ENCODE assay signal across 20 cellular contexts in the genomic region with DNA sequence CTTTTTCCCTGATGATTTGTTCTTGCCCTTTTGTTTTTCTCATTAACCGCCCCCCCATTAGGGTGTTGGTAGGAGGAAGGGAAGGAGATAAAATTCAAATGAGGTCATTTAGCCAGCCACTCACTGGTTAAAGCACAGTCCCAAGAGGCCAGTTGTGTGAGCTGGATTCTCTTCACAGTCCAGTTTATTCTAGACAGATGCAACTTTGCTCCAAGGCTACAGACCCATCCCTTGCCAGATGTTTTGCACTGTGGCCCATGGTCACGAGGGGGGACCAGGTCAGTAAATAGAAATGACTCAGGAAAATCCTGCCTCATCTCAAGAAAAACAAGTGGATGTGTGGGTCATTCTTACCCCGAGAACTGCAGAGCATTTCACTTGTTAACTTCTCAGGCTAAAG. TPM values are rescaled to one million over a fixed set of nuclear protein-coding genes. Genes with fewer than 3 reads are reported as not detected.
DNase-seq lines count a peak whose midpoint lies in the region; ATAC-seq and TF ChIP-seq lines count a peak whose summit lies in the region.
"Had no signal": no experiment of that assay in that cellular context is flagged by ENCODE, and none has a peak within 500 bp of the region (broad histone marks: within the 10 kb centered on the region; RNA-seq: fewer than 3 reads in every experiment).

No MANE protein-coding gene starts in this region.

- TF ChIP-seq CTCF in VCaP (conservative IDR thresholded peaks at IDR 0.05), result no peak

- peak overlapping the region; percentile 77 for H3K27ac ChIP-seq in VCaP
- H3K27ac ChIP-seq: neutrophil had no signal

- no peak overlapping the region for H3K4me3 ChIP-seq in MG63
- H3K4me3 ChIP-seq: GM12878 had no signal

- H3K27ac Mint-ChIP-seq in T-helper 2 cell treated with Interferon-gamma antibody and Interleukin-4, amounts not matched to agents 5 μg/mL and 100 μg/mL, for 36 hours, result no peak overlapping the region
- H3K27ac Mint-ChIP-seq: activated CD4-positive, alpha-beta memory T cell treated with anti-CD3 and anti-CD28 coated beads for 36 hours had no signal

- DNase-seq in GM03348 (ENCODE audit: low spot score) (peak; percentile 4), germinal center (ENCODE audit: low spot score) (peak; percentile 1), pulmonary artery endothelial cell (ENCODE audit: low read depth, low spot score) (peak; percentile 2), MG63 (no peak), H4 (ENCODE audit: low spot score) (no peak)
- no peak for DNase-seq in T-helper 2 cell treated with Interferon-gamma antibody and Interleukin-4, amounts not matched to agents 5 μg/mL and 100 μg/mL, for 36 hours (ENCODE audit: low spot score)
- DNase-seq: activated CD4-positive, alpha-beta memory T cell treated with anti-CD3 and anti-CD28 coated beads for 36 hours; activated naive CD4-positive, alpha-beta T cell; AML-193; central memory CD4-positive, alpha-beta T cell; DND-41; foreskin melanocyte; NCI-H2227 treated with DMSO at 0.1 percent for 48 hours; stimulated activated CD4-positive, alpha-beta T cell treated with anti-CD3 and anti-CD28 coated beads, Interleukin-15, amount 100 ng/mL, for 24 hours had no signal

- no peaks in the 10 kb centered on the region for H3K9me3 Mint-ChIP-seq in T-helper 2 cell treated with Interferon-gamma antibody and Interleukin-4, amounts not matched to agents 5 μg/mL and 100 μg/mL, for 36 hours
- H3K9me3 Mint-ChIP-seq: activated CD4-positive, alpha-beta memory T cell treated with anti-CD3 and anti-CD28 coated beads for 36 hours had no signal

- H3K36me3 ChIP-seq in MG63, result no peaks in the 10 kb centered on the region
- H3K36me3 ChIP-seq: neutrophil had no signal

- H3K27me3 ChIP-seq in MG63, result no peaks in the 10 kb centered on the region
- H3K27me3 ChIP-seq: neutrophil had no signal

- H3K4me1 Mint-ChIP-seq in T-helper 2 cell treated with Interferon-gamma antibody and Interleukin-4, amounts not matched to agents 5 μg/mL and 100 μg/mL, for 36 hours (ENCODE audit: low read depth), result peaks cover 7% of the 10 kb centered on the region

- H3K36me3 Mint-ChIP-seq in T-helper 2 cell treated with Interferon-gamma antibody and Interleukin-4, amounts not matched to agents 5 μg/mL and 100 μg/mL, for 36 hours (ENCODE audit: low read depth), result no peaks in the 10 kb centered on the region
- H3K36me3 Mint-ChIP-seq: activated CD4-positive, alpha-beta memory T cell treated with anti-CD3 and anti-CD28 coated beads for 36 hours had no signal

- H3K4me3 Mint-ChIP-seq in T-helper 2 cell treated with Interferon-gamma antibody and Interleukin-4, amounts not matched to agents 5 μg/mL and 100 μg/mL, for 36 hours, result no peak overlapping the region
- H3K4me3 Mint-ChIP-seq: activated CD4-positive, alpha-beta memory T cell treated with anti-CD3 and anti-CD28 coated beads for 36 hours had no signal

- ATAC-seq in GM18873 (IDR thresholded peaks at IDR 0.05; ENCODE audit: low FRiP score, unreplicated experiment), result no peak
- ATAC-seq: GM12878, Panc1 had no signal

- no peaks in the 10 kb centered on the region for H3K9me3 ChIP-seq in MG63
- H3K9me3 ChIP-seq: neutrophil had no signal

- H3K27me3 Mint-ChIP-seq in T-helper 2 cell treated with Interferon-gamma antibody and Interleukin-4, amounts not matched to agents 5 μg/mL and 100 μg/mL, for 36 hours (ENCODE audit: low read depth), result no peaks in the 10 kb centered on the region
- H3K27me3 Mint-ChIP-seq: activated CD4-positive, alpha-beta memory T cell treated with anti-CD3 and anti-CD28 coated beads for 36 hours had no signal

RNA-seq across cellular contexts. Expression of a gene that starts 20.5 kb away (rescaled TPM):
- 0.20 and 0.28 TPM in 2 replicates for total RNA-seq in pulmonary artery endothelial cell
- total RNA-seq in MG63 (2014; rRNA removed; shearing (Covaris generic); ENCODE audit: low replicate concordance), result not detected in 2 replicates
- 0.23 and 0.86 TPM in 2 replicates for total RNA-seq in H4 (2014; rRNA removed; shearing (Covaris generic))
- total RNA-seq: activated CD4-positive, alpha-beta memory T cell treated with anti-CD3 and anti-CD28 coated beads for 36 hours; GM12878; T-helper 2 cell treated with Interferon-gamma antibody and Interleukin-4, amounts not matched to agents 100 ng/mL and 5 ng/mL, for 36 hours had no signal

Comparison
In these comparisons a context has a peak if more than half of its experiments do, and no peak if none do; other contexts are left out.
1. DNase-seq: peak in GM03348 (single experiment), germinal center (single experiment) and pulmonary artery endothelial cell (single experiment); none in MG63 (single experiment), H4 (single experiment) and T-helper 2 cell treated with Interferon-gamma antibody and Interleukin-4, amounts not matched to agents 5 μg/mL and 100 μg/mL, for 36 hours (single experiment).